7 cellular contexts compared by ENCODE assay signal in genomic region chr14:64915797-64916196, GRCh38. TPM values are rescaled to one million over a fixed set of nuclear protein-coding genes. Genes with fewer than 3 reads are reported as not detected.
DNase-seq lines count a peak whose midpoint lies in the region; ATAC-seq and TF ChIP-seq lines count a peak whose summit lies in the region.

No MANE protein-coding gene starts in this region.

- peak overlapping the region; percentile 90 for H3K4me2 ChIP-seq in mammary epithelial cell (ENCODE audit: insufficient read depth, low read depth, low read length)

- H4K20me1 ChIP-seq in mammary epithelial cell (ENCODE audit: insufficient read depth, low read length): no peaks in the 10 kb centered on the region

- no peak overlapping the region for H3K9ac ChIP-seq in mammary epithelial cell (ENCODE audit: insufficient read depth, low read length)

- H3K27me3 Mint-ChIP-seq in osteocyte (ENCODE audit: unreplicated experiment): peaks cover 18% of the 10 kb centered on the region

- BruUV-seq in mammary epithelial cell (replicated peaks; lab: Mats Ljungman, UMichigan): no TSS peak

- H3K4me1 Mint-ChIP-seq in osteocyte (ENCODE audit: unreplicated experiment): peaks cover 25% of the 10 kb centered on the region

- H3K27ac ChIP-seq in mammary epithelial cell (ENCODE audit: insufficient read depth, low read depth, low read length): no peak overlapping the region

- DNase-seq in GM12865 (ENCODE audit: low read depth): no peak
- peak; percentile 56 for DNase-seq in NOMO-1 treated with DMSO at 0.1 percent for 48 hours (lab: John Stamatoyannopoulos, UW; ENCODE audit: unreplicated experiment)
- DNase-seq in mammary epithelial cell: no peak
- no peak for DNase-seq in osteocyte (ENCODE audit: extremely low spot score, unreplicated experiment)

- TF ChIP-seq CTCF in GM12865 (IDR thresholded peaks at IDR 0.05; ENCODE audit: insufficient read depth, low read depth, low read length, missing control alignments) (no peak), mammary epithelial cell (conservative IDR thresholded peaks at IDR 0.05 in 1 of 2, IDR thresholded peaks at IDR 0.05 in 1 of 2; ENCODE audit: extremely low read depth in 1 of 2, insufficient read depth in 1 of 2, low read depth in 1 of 2, low read length in 2 of 2) (no peak), osteocyte (IDR thresholded peaks at IDR 0.05) (no peak)

- H3K79me2 ChIP-seq in mammary epithelial cell (ENCODE audit: insufficient read depth, low read length): peaks cover 64% of the 10 kb centered on the region

- H2AFZ ChIP-seq in mammary epithelial cell (ENCODE audit: low read depth, low read length): no peak overlapping the region

- peaks cover 12% of the 10 kb centered on the region for H3K4me1 ChIP-seq in mammary epithelial cell (ENCODE audit: insufficient read depth, low read length)

- H3K4me3 ChIP-seq in GM12865 (ENCODE audit: low read depth, low read length) (peak overlapping the region; percentile 96), mammary epithelial cell (replicated peaks in 1 of 3; ENCODE audit: insufficient read depth in 1 of 3, low read depth in 2 of 3, low read length in 3 of 3) (no peak overlapping the region)

- intact Hi-C loops in mammary epithelial cell (cut with micrococcal nuclease): no loop called here

- peaks cover 2% of the 10 kb centered on the region for H3K36me3 ChIP-seq in mammary epithelial cell (ENCODE audit: insufficient read depth, low read length)

- dilution Hi-C loops in mammary epithelial cell (cut with HindIII; ENCODE audit: low sequenced_read_pairs): loop anchor here (25.0 kb wide), 1 partner anchor 253 kb away; no protein-coding TSS in a partner anchor

- H3K9me3 ChIP-seq in mammary epithelial cell (replicated peaks; ENCODE audit: insufficient read depth, low read length): no peaks in the 10 kb centered on the region

- H3K4me3 Mint-ChIP-seq in osteocyte (ENCODE audit: unreplicated experiment): peak overlapping the region; percentile 87

- no peak overlapping the region for H3K27ac Mint-ChIP-seq in osteocyte (ENCODE audit: unreplicated experiment)

- H3K36me3 Mint-ChIP-seq in osteocyte (ENCODE audit: unreplicated experiment): no peaks in the 10 kb centered on the region

- no peaks in the 10 kb centered on the region for H3K27me3 ChIP-seq in mammary epithelial cell (ENCODE audit: insufficient read depth, low read length)

- H3K9me3 Mint-ChIP-seq in osteocyte (ENCODE audit: unreplicated experiment): no peaks in the 10 kb centered on the region

- ATAC-seq in GM18868 (IDR thresholded peaks at IDR 0.05; ENCODE audit: unreplicated experiment) (no peak), HG02852 (IDR thresholded peaks at IDR 0.05; ENCODE audit: unreplicated experiment) (no peak), HG03039 (IDR thresholded peaks at IDR 0.05; ENCODE audit: unreplicated experiment) (no peak)

- in situ Hi-C loops in mammary epithelial cell (cut with MboI; ENCODE audit: low sequenced_read_pairs in 2 of 2): no loop called here

- WGBS in mammary epithelial cell (ENCODE audit: low coverage, missing lambda C conversion rate): 93% methylated on average over 2 of the region's 2 CpGs

- CTCF ChIA-PET in mammary epithelial cell (lab: Charles Lee; ENCODE audit: low non-redundant PET): no interaction called here

RNA-seq across cellular contexts. Expression of gene CHURC1, which starts 1.5 kb away (rescaled TPM):
- 10 to 100 TPM; 49.9 to 55.7 TPM for total RNA-seq in mammary epithelial cell
- polyA plus RNA-seq in mammary epithelial cell: 38.7 TPM
- polyA minus RNA-seq in mammary epithelial cell: 1.7 TPM
- total RNA-seq in osteocyte: 51.6 and 53.1 TPM in 2 replicates

RNA-seq across cellular contexts. Expression of gene GPX2, which starts 26.7 kb away (rescaled TPM):
- total RNA-seq in mammary epithelial cell (10 to 100 TPM; 10.3 to 22.0 TPM), osteocyte (not detected in 2 replicates)
- polyA plus RNA-seq in mammary epithelial cell: 19.8 TPM
- 4.7 TPM for polyA minus RNA-seq in mammary epithelial cell

RNA-seq across cellular contexts. Expression of gene SPTB, which starts 36.1 kb away (rescaled TPM):
- total RNA-seq in mammary epithelial cell (under 1 TPM; under 0.01 to 0.35 TPM), osteocyte (0.26 and 0.35 TPM in 2 replicates)
- polyA plus RNA-seq in mammary epithelial cell: 0.06 TPM
- 0.93 TPM for polyA minus RNA-seq in mammary epithelial cell

RNA-seq across cellular contexts. Expression of gene RAB15, which starts 56.3 kb away (rescaled TPM):
- total RNA-seq in mammary epithelial cell (1 to 10 TPM; 5.8 to 6.2 TPM), osteocyte (27.5 and 27.6 TPM in 2 replicates)
- 3.4 TPM for polyA plus RNA-seq in mammary epithelial cell
- polyA minus RNA-seq in mammary epithelial cell: 2.1 TPM

Comparison
In these comparisons a context has a peak if more than half of its experiments do, and no peak if none do; other contexts are left out.
1. RNA of gene GPX2, which starts 26.7 kb away (total RNA-seq): 10.3 to 22.0 TPM in mammary epithelial cell; not detected in osteocyte; every median in the first group is over 10 times any median in the second.